Comparison of ENCODE assay signal across 1 cellular context in genomic region chr17:82037113-82037888, GRCh38.
TF ChIP-seq lines count a peak whose summit lies in the region.

TSS of gene DCXR (minus strand) at chr17:82037697. CDS start at chr17:82037682, 15 bp downstream.

TF ChIP-seq in K562, 482 proteins besides CTCF, POLR2A, EP300 and RAD21 (continued from another document and continues in another):
- TF ChIP-seq NONO (IDR thresholded peaks at IDR 0.05; ENCODE audit: low read depth in 2 of 2, low read length in 1 of 2) (peak; percentile 80 to 98; a peak in 3 of 4 replicates), ZNF263 (CRISPR knock-in tag; IDR thresholded peaks at IDR 0.05; ENCODE audit: borderline replicate concordance) (peak; percentile 56; the same call in 1 of the 2 replicates), MYC (IDR thresholded peaks at IDR 0.05; ENCODE audit: low read depth, low read length) (peak; percentile 96), MYC (CRISPR knock-in tag; IDR thresholded peaks at IDR 0.05; ENCODE audit: borderline replicate concordance, low read depth) (0 out of 2 replicates have a peak, but pooled peaks have one; percentile 8), FUS (optimal IDR thresholded peaks at IDR 0.05; ENCODE audit: low read depth, low read length) (peak; percentile 81), SAFB (IDR thresholded peaks at IDR 0.05; ENCODE audit: borderline replicate concordance, low read depth, low read length) (peak; percentile 26), SP2 (IDR thresholded peaks at IDR 0.05; ENCODE audit: extremely low read depth, low read depth, low read length, poor library complexity, severe bottlenecking) (peak; percentile 20), ARID4B (CRISPR knock-in tag; IDR thresholded peaks at IDR 0.05) (peak; percentile 98), ESRRA (IDR thresholded peaks at IDR 0.05; ENCODE audit: borderline replicate concordance, low read depth) (peak; percentile 65; the same call in 1 of the 2 replicates), SIN3A (IDR thresholded peaks at IDR 0.05; ENCODE audit: borderline replicate concordance in 2 of 2, control insufficient read depth in 1 of 2, low read depth in 2 of 2, low read length in 2 of 2) (peak in 1 of 2 experiments; percentile 77; a peak in 2 of 4 replicates), RFX7 (CRISPR knock-in tag; IDR thresholded peaks at IDR 0.05) (no peak), GATAD2B (IDR thresholded peaks at IDR 0.05; ENCODE audit: borderline replicate concordance) (peak; percentile 91; the same call in 1 of the 2 replicates), U2AF2 (optimal IDR thresholded peaks at IDR 0.05; ENCODE audit: low read depth, low read length) (no peak), ATF7 (IDR thresholded peaks at IDR 0.05) (peak; percentile 84), PRPF4 (IDR thresholded peaks at IDR 0.05; ENCODE audit: insufficient read depth, low read depth, low read length, poor library complexity, severe bottlenecking) (peak; percentile 61), CHD7 (IDR thresholded peaks at IDR 0.05; ENCODE audit: low read depth, low read length) (no peak), MTA1 (IDR thresholded peaks at IDR 0.05; ENCODE audit: borderline replicate concordance) (no peak; the same call in 1 of the 2 replicates), NRF1 (conservative IDR thresholded peaks at IDR 0.05 in 1 of 2, IDR thresholded peaks at IDR 0.05 in 1 of 2) (peak; percentile 87 to 89), HOMEZ (CRISPR knock-in tag; IDR thresholded peaks at IDR 0.05) (no peak), E2F5 (CRISPR knock-in tag; IDR thresholded peaks at IDR 0.05) (no peak), CBX8 (IDR thresholded peaks at IDR 0.05; ENCODE audit: borderline replicate concordance, extremely low read depth, low read depth, low read length, poor library complexity, severe bottlenecking) (no peak), BRD4 (IDR thresholded peaks at IDR 0.05) (peak; percentile 65; the same call in 1 of the 2 replicates), NBN (IDR thresholded peaks at IDR 0.05; ENCODE audit: low read depth) (peak; percentile 26; the same call in 1 of the 2 replicates), TBL1XR1 (IDR thresholded peaks at IDR 0.05; ENCODE audit: low read length in 2 of 2) (no peak), MEIS2 (IDR thresholded peaks at IDR 0.05; ENCODE audit: partially characterized antibody) (peak; percentile 62), SRSF1 (IDR thresholded peaks at IDR 0.05; ENCODE audit: low read depth, low read length) (0 out of 2 replicates have a peak, but pooled peaks have one; percentile 67)
- TF ChIP-seq, protein P1, sequence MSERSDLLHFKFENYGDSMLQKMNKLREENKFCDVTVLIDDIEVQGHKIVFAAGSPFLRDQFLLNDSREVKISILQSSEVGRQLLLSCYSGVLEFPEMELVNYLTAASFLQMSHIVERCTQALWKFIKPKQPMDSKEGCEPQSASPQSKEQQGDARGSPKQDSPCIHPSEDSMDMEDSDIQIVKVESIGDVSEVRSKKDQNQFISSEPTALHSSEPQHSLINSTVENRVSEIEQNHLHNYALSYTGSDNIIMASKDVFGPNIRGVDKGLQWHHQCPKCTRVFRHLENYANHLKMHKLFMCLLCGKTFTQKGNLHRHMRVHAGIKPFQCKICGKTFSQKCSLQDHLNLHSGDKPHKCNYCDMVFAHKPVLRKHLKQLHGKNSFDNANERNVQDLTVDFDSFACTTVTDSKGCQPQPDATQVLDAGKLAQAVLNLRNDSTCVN (CRISPR knock-in tag; IDR thresholded peaks at IDR 0.05): peak; percentile 35; the same call in 1 of the 2 replicates
- TF ChIP-seq, protein P2, sequence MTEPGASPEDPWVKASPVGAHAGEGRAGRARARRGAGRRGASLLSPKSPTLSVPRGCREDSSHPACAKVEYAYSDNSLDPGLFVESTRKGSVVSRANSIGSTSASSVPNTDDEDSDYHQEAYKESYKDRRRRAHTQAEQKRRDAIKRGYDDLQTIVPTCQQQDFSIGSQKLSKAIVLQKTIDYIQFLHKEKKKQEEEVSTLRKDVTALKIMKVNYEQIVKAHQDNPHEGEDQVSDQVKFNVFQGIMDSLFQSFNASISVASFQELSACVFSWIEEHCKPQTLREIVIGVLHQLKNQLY (CRISPR knock-in tag; conservative IDR thresholded peaks at IDR 0.05): 0 out of 4 replicates have a peak, but pooled peaks of 1 of the 2 experiments have one; percentile 29
- TF ChIP-seq, protein P3, sequence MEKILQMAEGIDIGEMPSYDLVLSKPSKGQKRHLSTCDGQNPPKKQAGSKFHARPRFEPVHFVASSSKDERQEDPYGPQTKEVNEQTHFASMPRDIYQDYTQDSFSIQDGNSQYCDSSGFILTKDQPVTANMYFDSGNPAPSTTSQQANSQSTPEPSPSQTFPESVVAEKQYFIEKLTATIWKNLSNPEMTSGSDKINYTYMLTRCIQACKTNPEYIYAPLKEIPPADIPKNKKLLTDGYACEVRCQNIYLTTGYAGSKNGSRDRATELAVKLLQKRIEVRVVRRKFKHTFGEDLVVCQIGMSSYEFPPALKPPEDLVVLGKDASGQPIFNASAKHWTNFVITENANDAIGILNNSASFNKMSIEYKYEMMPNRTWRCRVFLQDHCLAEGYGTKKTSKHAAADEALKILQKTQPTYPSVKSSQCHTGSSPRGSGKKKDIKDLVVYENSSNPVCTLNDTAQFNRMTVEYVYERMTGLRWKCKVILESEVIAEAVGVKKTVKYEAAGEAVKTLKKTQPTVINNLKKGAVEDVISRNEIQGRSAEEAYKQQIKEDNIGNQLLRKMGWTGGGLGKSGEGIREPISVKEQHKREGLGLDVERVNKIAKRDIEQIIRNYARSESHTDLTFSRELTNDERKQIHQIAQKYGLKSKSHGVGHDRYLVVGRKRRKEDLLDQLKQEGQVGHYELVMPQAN (IDR thresholded peaks at IDR 0.05; ENCODE audit: borderline replicate concordance): peak; percentile 94
- TF ChIP-seq, protein P4, sequence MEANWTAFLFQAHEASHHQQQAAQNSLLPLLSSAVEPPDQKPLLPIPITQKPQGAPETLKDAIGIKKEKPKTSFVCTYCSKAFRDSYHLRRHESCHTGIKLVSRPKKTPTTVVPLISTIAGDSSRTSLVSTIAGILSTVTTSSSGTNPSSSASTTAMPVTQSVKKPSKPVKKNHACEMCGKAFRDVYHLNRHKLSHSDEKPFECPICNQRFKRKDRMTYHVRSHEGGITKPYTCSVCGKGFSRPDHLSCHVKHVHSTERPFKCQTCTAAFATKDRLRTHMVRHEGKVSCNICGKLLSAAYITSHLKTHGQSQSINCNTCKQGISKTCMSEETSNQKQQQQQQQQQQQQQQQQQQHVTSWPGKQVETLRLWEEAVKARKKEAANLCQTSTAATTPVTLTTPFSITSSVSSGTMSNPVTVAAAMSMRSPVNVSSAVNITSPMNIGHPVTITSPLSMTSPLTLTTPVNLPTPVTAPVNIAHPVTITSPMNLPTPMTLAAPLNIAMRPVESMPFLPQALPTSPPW (CRISPR knock-in tag; IDR thresholded peaks at IDR 0.05): peak; percentile 80
